ENCODE assay signal across 1 cellular context in the genomic region with DNA sequence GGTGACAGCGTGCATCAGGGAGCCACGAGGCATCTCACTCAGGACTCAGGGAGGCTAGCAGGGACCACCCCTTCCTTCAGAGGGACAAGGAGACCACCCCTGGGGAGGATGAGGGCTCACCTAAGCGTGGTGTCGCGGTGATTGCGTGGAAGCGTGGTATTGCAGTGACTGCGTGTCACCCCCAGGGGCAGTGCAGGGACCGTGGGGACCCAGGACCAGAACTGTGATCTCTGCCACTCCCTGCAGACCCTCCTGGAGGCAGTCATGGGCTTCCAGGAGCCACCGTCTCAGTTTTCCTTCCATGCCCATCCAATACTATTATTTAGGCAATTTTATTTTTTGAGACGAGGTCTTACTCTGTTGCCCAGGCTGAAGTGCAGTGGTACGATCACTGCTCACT.
TF ChIP-seq lines count a peak whose summit lies in the region.

No MANE protein-coding gene starts in this region.

TF ChIP-seq in HCT116, 20 proteins besides CTCF, POLR2A, EP300 and RAD21 (continued from another document):
- TF ChIP-seq SP1 (IDR thresholded peaks at IDR 0.05; ENCODE audit: low read depth) (no peak), JUND (IDR thresholded peaks at IDR 0.05) (no peak), EZH2phosphoT487 (IDR thresholded peaks at IDR 0.05; ENCODE audit: borderline replicate concordance) (no peak), ELF1 (IDR thresholded peaks at IDR 0.05; ENCODE audit: borderline replicate concordance, low read depth) (no peak)
- TF ChIP-seq, protein P1, sequence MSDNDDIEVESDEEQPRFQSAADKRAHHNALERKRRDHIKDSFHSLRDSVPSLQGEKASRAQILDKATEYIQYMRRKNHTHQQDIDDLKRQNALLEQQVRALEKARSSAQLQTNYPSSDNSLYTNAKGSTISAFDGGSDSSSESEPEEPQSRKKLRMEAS (IDR thresholded peaks at IDR 0.05): no peak
- TF ChIP-seq, protein P2, sequence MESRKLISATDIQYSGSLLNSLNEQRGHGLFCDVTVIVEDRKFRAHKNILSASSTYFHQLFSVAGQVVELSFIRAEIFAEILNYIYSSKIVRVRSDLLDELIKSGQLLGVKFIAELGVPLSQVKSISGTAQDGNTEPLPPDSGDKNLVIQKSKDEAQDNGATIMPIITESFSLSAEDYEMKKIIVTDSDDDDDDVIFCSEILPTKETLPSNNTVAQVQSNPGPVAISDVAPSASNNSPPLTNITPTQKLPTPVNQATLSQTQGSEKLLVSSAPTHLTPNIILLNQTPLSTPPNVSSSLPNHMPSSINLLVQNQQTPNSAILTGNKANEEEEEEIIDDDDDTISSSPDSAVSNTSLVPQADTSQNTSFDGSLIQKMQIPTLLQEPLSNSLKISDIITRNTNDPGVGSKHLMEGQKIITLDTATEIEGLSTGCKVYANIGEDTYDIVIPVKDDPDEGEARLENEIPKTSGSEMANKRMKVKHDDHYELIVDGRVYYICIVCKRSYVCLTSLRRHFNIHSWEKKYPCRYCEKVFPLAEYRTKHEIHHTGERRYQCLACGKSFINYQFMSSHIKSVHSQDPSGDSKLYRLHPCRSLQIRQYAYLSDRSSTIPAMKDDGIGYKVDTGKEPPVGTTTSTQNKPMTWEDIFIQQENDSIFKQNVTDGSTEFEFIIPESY (IDR thresholded peaks at IDR 0.05; ENCODE audit: extremely low read depth, insufficient replicate concordance, low read length): no peak
TF ChIP-seq in HCT116: peak in this region for 0.
